Comparison of ENCODE assay signal across 1 cellular context in the genomic region with DNA sequence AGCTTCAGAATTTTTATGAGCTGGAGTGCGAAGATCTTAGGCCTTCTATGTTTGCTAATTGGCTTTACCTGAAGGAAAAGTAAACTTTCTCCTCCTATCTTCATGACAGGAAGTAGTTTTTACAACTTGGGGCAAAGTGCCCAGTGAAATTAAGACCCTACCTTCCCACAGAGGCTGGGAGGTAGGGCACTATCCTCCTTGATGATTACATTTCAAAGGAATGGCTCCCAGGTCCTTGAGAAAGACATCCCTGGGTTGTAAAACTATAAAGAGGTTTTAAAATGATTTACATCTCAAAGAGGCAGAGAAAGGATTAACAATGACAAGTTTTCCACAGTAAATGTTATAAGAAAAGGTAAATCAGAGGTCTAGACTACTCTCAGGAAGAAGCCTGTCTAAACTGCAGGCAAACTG.
TF ChIP-seq lines count a peak whose summit lies in the region.

No MANE protein-coding gene starts in this region.

TF ChIP-seq in WTC11, 78 proteins besides CTCF, POLR2A, EP300 and RAD21 (continued from another document):
- TF ChIP-seq AFF4 (CRISPR knock-in tag; IDR thresholded peaks at IDR 0.05; ENCODE audit: borderline replicate concordance), result no peak
- TF ChIP-seq E2F5 (CRISPR knock-in tag; IDR thresholded peaks at IDR 0.05), result no peak
- no peak for TF ChIP-seq SMAD4 (CRISPR knock-in tag; IDR thresholded peaks at IDR 0.05)
- TF ChIP-seq, protein P1, sequence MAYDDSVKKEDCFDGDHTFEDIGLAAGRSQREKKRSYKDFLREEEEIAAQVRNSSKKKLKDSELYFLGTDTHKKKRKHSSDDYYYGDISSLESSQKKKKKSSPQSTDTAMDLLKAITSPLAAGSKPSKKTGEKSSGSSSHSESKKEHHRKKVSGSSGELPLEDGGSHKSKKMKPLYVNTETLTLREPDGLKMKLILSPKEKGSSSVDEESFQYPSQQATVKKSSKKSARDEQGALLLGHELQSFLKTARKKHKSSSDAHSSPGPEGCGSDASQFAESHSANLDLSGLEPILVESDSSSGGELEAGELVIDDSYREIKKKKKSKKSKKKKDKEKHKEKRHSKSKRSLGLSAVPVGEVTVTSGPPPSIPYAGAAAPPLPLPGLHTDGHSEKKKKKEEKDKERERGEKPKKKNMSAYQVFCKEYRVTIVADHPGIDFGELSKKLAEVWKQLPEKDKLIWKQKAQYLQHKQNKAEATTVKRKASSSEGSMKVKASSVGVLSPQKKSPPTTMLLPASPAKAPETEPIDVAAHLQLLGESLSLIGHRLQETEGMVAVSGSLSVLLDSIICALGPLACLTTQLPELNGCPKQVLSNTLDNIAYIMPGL (CRISPR knock-in tag; IDR thresholded peaks at IDR 0.05), result no peak
- no peak for TF ChIP-seq MAX (CRISPR knock-in tag; IDR thresholded peaks at IDR 0.05)
- no peak for TF ChIP-seq USF1 (CRISPR knock-in tag; IDR thresholded peaks at IDR 0.05)
- TF ChIP-seq, protein P2, sequence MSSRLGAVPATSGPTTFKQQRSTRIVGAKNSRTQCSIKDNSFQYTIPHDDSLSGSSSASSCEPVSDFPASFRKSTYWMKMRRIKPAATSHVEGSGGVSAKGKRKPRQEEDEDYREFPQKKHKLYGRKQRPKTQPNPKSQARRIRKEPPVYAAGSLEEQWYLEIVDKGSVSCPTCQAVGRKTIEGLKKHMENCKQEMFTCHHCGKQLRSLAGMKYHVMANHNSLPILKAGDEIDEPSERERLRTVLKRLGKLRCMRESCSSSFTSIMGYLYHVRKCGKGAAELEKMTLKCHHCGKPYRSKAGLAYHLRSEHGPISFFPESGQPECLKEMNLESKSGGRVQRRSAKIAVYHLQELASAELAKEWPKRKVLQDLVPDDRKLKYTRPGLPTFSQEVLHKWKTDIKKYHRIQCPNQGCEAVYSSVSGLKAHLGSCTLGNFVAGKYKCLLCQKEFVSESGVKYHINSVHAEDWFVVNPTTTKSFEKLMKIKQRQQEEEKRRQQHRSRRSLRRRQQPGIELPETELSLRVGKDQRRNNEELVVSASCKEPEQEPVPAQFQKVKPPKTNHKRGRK (CRISPR knock-in tag; IDR thresholded peaks at IDR 0.05; ENCODE audit: borderline replicate concordance), result no peak
- TF ChIP-seq ZNF263 (CRISPR knock-in tag; IDR thresholded peaks at IDR 0.05; ENCODE audit: low read depth), result no peak
- no peak for TF ChIP-seq ELF4 (CRISPR knock-in tag; IDR thresholded peaks at IDR 0.05; ENCODE audit: low read depth)
- TF ChIP-seq FOXP4 (CRISPR knock-in tag; IDR thresholded peaks at IDR 0.05), result no peak
- TF ChIP-seq ZNF423 (CRISPR knock-in tag; IDR thresholded peaks at IDR 0.05), result no peak
- no peak for TF ChIP-seq ZNF532 (CRISPR knock-in tag; IDR thresholded peaks at IDR 0.05; ENCODE audit: borderline replicate concordance)
- TF ChIP-seq ZNF121 (CRISPR knock-in tag; IDR thresholded peaks at IDR 0.05), result no peak
